In genomic region chr7:132760241-132760616, GRCh38 we compare ENCODE assay signal across 29 cellular contexts.
"Had no signal": no experiment of that assay in that cellular context is flagged by ENCODE, and none has a peak within 500 bp of the region (broad histone marks: within the 10 kb centered on the region; RNA-seq: fewer than 3 reads in every experiment).

No MANE protein-coding gene starts in this region.

- H3K4me3 Mint-ChIP-seq: activated CD8-positive, alpha-beta T cell treated with anti-CD3 and anti-CD28 coated beads for 36 hours; activated naive CD4-positive, alpha-beta T cell treated with anti-CD3 and anti-CD28 coated beads, Interleukin-2, amount 10 ng/mL, durations not matched to agents 7 days and 5 days; activated naive CD8-positive, alpha-beta T cell treated with anti-CD3 and anti-CD28 coated beads for 36 hours; activated T-cell treated with anti-CD3 and anti-CD28 coated beads, Interleukin-2, amount 50 U/mL, for 72 hours; T-helper 2 cell treated with Interferon-gamma antibody and Interleukin-4, amounts not matched to agents 5 μg/mL and 100 μg/mL, for 36 hours had no signal

- H3K36me3 Mint-ChIP-seq: activated naive CD4-positive, alpha-beta T cell treated with anti-CD3 and anti-CD28 coated beads, Interleukin-2, amount 10 ng/mL, durations not matched to agents 7 days and 5 days; activated naive CD8-positive, alpha-beta T cell treated with anti-CD3 and anti-CD28 coated beads for 36 hours had no signal

- FAIRE-seq: RCC 7860 had no signal

- H3K27me3 ChIP-seq: adrenal gland, breast epithelium, SJCRH30 had no signal

- ATAC-seq: activated CD4-positive, CD25-positive, alpha-beta regulatory T cell treated with anti-CD3 and anti-CD28 coated beads, Interleukin-2, amount 50 U/mL, for 24 hours; activated CD8-positive, alpha-beta T cell treated with anti-CD3 and anti-CD28 coated beads for 36 hours; activated T-cell treated with anti-CD3 and anti-CD28 coated beads, Interleukin-2, amount 50 U/mL, for 72 hours; SK-N-SH treated with all-trans-retinoic acid at 6 μM for 48 hours had no signal

- H3K27me3 Mint-ChIP-seq: activated CD8-positive, alpha-beta T cell treated with anti-CD3 and anti-CD28 coated beads for 36 hours; activated naive CD8-positive, alpha-beta T cell treated with anti-CD3 and anti-CD28 coated beads for 36 hours had no signal

- H3K27ac ChIP-seq: adrenal gland, breast epithelium, SJCRH30 had no signal

- DNase-seq: activated CD4-positive, alpha-beta T cell treated with anti-CD3 and anti-CD28 coated beads for 4 hours; activated CD8-positive, alpha-beta memory T cell treated with anti-CD3 and anti-CD28 coated beads, Interleukin-2, amount 50 U/mL, for 4 hours; activated CD8-positive, alpha-beta T cell treated with anti-CD3 and anti-CD28 coated beads for 36 hours; activated gamma-delta T cell treated with Interleukin-2 at 50 U/mL for 16 hours; activated naive CD4-positive, alpha-beta T cell treated with anti-CD3 and anti-CD28 coated beads, Interleukin-2, amount 10 ng/mL, durations not matched to agents 7 days and 5 days; activated naive CD8-positive, alpha-beta T cell treated with anti-CD3 and anti-CD28 coated beads for 36 hours; activated T-cell treated with anti-CD3 and anti-CD28 coated beads, Interleukin-2, amount 50 U/mL, for 72 hours; adrenal gland; aorta; caudate nucleus; Karpas-422; NCI-H1092 treated with DMSO at 0.1 percent for 48 hours; NCI-H1417 treated with DMSO at 0.1 percent for 48 hours; NCI-H1694; NCI-H2029; NCI-H2107; NCI-H2171 treated with DMSO at 0.1 percent for 48 hours; NCI-H226; NCI-H510A; NCI-H526 treated with DMSO at 0.1 percent for 48 hours; NCI-H82; SJCRH30; SW 1271 had no signal

- H3K9me3 Mint-ChIP-seq: activated CD8-positive, alpha-beta T cell treated with anti-CD3 and anti-CD28 coated beads for 36 hours; activated naive CD4-positive, alpha-beta T cell treated with anti-CD3 and anti-CD28 coated beads, Interleukin-2, amount 10 ng/mL, durations not matched to agents 7 days and 5 days; activated naive CD8-positive, alpha-beta T cell treated with anti-CD3 and anti-CD28 coated beads for 36 hours; activated T-helper 2 cell treated with anti-CD3 and anti-CD28 coated beads, Interferon-gamma antibody, Interleukin-2, Interleukin-4, amounts not matched to agents 10 μg/mL and 5 μg/mL and 100 μg/mL, durations not matched to agents 14 hours and 24 hours and 36 hours; T-helper 2 cell treated with Interferon-gamma antibody and Interleukin-4, amounts not matched to agents 5 μg/mL and 100 μg/mL, for 36 hours had no signal

- H3K4me1 ChIP-seq: adrenal gland, breast epithelium had no signal

- H3K4me3 ChIP-seq: adrenal gland, breast epithelium, SJCRH30 had no signal

- H3K4me1 Mint-ChIP-seq: activated naive CD8-positive, alpha-beta T cell treated with anti-CD3 and anti-CD28 coated beads for 36 hours had no signal

- H3K36me3 ChIP-seq: adrenal gland, breast epithelium, SJCRH30 had no signal

- H3K9me3 ChIP-seq: adrenal gland, breast epithelium, SJCRH30 had no signal

- H3K27ac Mint-ChIP-seq: activated CD8-positive, alpha-beta T cell treated with anti-CD3 and anti-CD28 coated beads for 36 hours; activated naive CD4-positive, alpha-beta T cell treated with anti-CD3 and anti-CD28 coated beads, Interleukin-2, amount 10 ng/mL, durations not matched to agents 7 days and 5 days; activated naive CD8-positive, alpha-beta T cell treated with anti-CD3 and anti-CD28 coated beads for 36 hours; activated T-cell treated with anti-CD3 and anti-CD28 coated beads, Interleukin-2, amount 50 U/mL, for 72 hours; activated T-helper 2 cell treated with anti-CD3 and anti-CD28 coated beads, Interferon-gamma antibody, Interleukin-2, Interleukin-4, amounts not matched to agents 10 μg/mL and 5 μg/mL and 100 μg/mL, durations not matched to agents 14 hours and 24 hours and 36 hours; T-helper 2 cell treated with Interferon-gamma antibody and Interleukin-4, amounts not matched to agents 5 μg/mL and 100 μg/mL, for 36 hours had no signal
